1 cellular context compared by ENCODE assay signal in the genomic region with DNA sequence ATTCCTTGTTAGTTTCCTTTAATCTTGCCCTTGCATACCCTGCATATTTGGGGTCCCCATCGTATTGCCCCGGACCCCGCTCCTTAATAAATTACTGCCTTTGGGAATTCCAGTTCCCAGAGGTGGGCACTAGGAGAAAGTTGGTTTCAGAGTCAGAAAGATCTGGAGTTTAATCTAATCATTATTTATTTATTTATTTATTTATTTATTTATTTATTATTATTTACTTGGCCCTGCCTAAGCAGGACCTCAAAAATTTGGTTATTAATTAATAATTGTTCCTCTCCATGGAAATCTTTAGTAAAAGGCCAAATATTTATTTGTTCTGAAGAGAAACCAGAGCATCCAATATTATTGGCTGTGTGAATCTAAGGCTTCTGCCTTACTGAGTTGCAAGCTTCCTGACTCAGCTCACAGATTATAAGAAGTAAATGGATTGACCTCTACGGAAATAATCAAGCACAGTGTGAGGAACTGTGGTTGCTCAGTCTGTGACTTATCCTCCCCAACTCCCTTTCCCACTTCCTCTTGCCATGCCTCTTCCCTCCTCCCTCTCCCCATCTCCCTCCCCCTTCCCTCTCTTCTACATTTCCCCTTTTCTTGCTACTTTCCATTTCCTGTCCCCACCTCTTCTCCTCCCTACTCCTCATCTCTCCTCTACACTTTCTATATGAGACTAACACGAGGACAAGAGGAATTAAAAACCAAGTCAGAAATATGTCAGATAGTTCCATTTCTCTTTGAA.
TF ChIP-seq lines count a peak whose summit lies in the region.

No MANE protein-coding gene starts in this region.

TF ChIP-seq in GM23338, 12 proteins besides CTCF, POLR2A, EP300 and RAD21 (continued from another document):
- no peak for TF ChIP-seq POLR2AphosphoS5 (IDR thresholded peaks at IDR 0.05; ENCODE audit: low read depth)
- no peak for TF ChIP-seq EZH2phosphoT487 (IDR thresholded peaks at IDR 0.05; ENCODE audit: unreplicated experiment)
